Comparison of ENCODE assay signal across 9 cellular contexts in the genomic region with DNA sequence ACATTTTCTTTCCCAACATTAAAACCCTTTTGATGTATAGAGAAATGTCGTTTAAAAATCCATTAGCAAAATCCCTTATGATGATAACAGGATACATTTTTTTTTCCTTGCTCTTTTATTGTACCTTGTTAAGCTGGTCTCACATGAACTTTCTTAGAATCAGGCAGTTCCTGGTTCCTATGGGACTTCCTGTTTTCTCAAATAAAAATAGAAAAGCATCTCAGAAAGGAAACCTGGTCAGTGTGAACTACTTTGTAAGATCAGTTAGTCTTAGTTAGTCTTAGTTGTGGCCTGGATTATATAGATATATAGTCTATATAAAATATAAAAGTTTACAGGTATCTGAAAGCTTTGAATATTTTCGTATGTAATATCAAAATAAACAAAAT. TPM values are rescaled to one million over a fixed set of nuclear protein-coding genes. Genes with fewer than 3 reads are reported as not detected.
DNase-seq lines count a peak whose midpoint lies in the region; ATAC-seq and TF ChIP-seq lines count a peak whose summit lies in the region.
"Had no signal": no experiment of that assay in that cellular context is flagged by ENCODE, and none has a peak within 500 bp of the region (broad histone marks: within the 10 kb centered on the region; RNA-seq: fewer than 3 reads in every experiment).

No MANE protein-coding gene starts in this region.

- TF ChIP-seq POLR2A in transverse colon (IDR thresholded peaks at IDR 0.05) = no peak

- no peak overlapping the region for H3K4me3 Mint-ChIP-seq in chondrocyte (ENCODE audit: unreplicated experiment)

- TF ChIP-seq EP300 in transverse colon (IDR thresholded peaks at IDR 0.05; ENCODE audit: low read depth) = no peak

- no peak overlapping the region for H3K27ac ChIP-seq in transverse colon

- no peaks in the 10 kb centered on the region for H3K36me3 ChIP-seq in transverse colon

- H3K27me3 Mint-ChIP-seq in chondrocyte (ENCODE audit: low read depth) = no peaks in the 10 kb centered on the region

- TF ChIP-seq CTCF in chondrocyte (IDR thresholded peaks at IDR 0.05) (no peak), transverse colon (IDR thresholded peaks at IDR 0.05) (no peak)

- H3K9me3 Mint-ChIP-seq in chondrocyte (ENCODE audit: low read depth) = no peaks in the 10 kb centered on the region

- intact Hi-C loops in head of caudate nucleus (cut with DNase I) (no loop called here), transverse colon (cut with DNase I; ENCODE audit: low total_unique reads) (no loop called here)

- H3K9me3 ChIP-seq in transverse colon = no peaks in the 10 kb centered on the region

- no peaks in the 10 kb centered on the region for H3K27me3 ChIP-seq in transverse colon

- H3K27ac Mint-ChIP-seq in chondrocyte (ENCODE audit: unreplicated experiment) = peak overlapping the region; percentile 69

- H3K4me1 Mint-ChIP-seq in chondrocyte (ENCODE audit: low read depth) = peaks cover 11% of the 10 kb centered on the region

- peaks cover 4% of the 10 kb centered on the region for H3K36me3 Mint-ChIP-seq in chondrocyte (ENCODE audit: low read depth)

- peak; percentile 75 for DNase-seq in GF-D8 (lab: John Stamatoyannopoulos, UW)
- no peak for DNase-seq in chondrocyte (ENCODE audit: low spot score)
- DNase-seq in ACHN = no peak
- no peak for DNase-seq in head of caudate nucleus
- no peak for DNase-seq in transverse colon
- DNase-seq in effector CD4-positive, alpha-beta T cell = no peak

- in situ Hi-C loops in ACHN (cut with HindIII; ENCODE audit: low pct_ligation_motif_present, low pct_unique_long_range_greater_than_20kb, low sequenced_read_pairs) = no loop called here
- in situ Hi-C loops in transverse colon (cut with MboI; ENCODE audit: low pct_ligation_motif_present in 1 of 4, low pct_unique_long_range_greater_than_20kb in 1 of 4, low sequenced_read_pairs in 3 of 4) = no loop called here

- ATAC-seq in GM21367 (IDR thresholded peaks at IDR 0.05; ENCODE audit: unreplicated experiment) (peak; percentile 82), HG03521 (IDR thresholded peaks at IDR 0.05; ENCODE audit: unreplicated experiment) (peak; percentile 57)
- ATAC-seq: SK-N-SH treated with all-trans-retinoic acid at 6 μM for 48 hours had no signal

- H3K4me1 ChIP-seq in transverse colon = peaks cover 0 to 27% (median 7%) of the 10 kb centered on the region in 4 donors

- 32 to 33% methylated on average over 2 of the region's 2 CpGs for WGBS in transverse colon (ENCODE audit: low coverage in 1 of 2), 2 donors

- H3K4me3 ChIP-seq in transverse colon = no peak overlapping the region

RNA-seq across cellular contexts. Expression of a gene that starts 40.3 kb away (rescaled TPM):
- total RNA-seq in chondrocyte (21.8 to 27.4 TPM (median 21.9 TPM) in 3 replicates), transverse colon (100 to 1,000 TPM in 1 of 4 donors, 10 to 100 TPM in 3; 45.2 to 159 (median 63.0) TPM)
